9 cellular contexts compared by ENCODE assay signal in genomic region chr6:26273673-26274595, GRCh38.
DNase-seq lines count a peak whose midpoint lies in the region; ATAC-seq, FAIRE-seq and TF ChIP-seq lines count a peak whose summit lies in the region.
"Had no signal": no experiment of that assay in that cellular context is flagged by ENCODE, and none has a peak within 500 bp of the region (broad histone marks: within the 10 kb centered on the region; RNA-seq: fewer than 3 reads in every experiment).

No MANE protein-coding gene starts in this region.

- peaks cover 3% of the 10 kb centered on the region for H3K4me1 ChIP-seq in GM12878 (ENCODE audit: control insufficient read depth, insufficient read depth, low read length)

- no peak overlapping the region for H3K27ac Mint-ChIP-seq in memory B cell
- H3K27ac Mint-ChIP-seq in activated T-helper 17 cell treated with anti-CD3 and anti-CD28 coated beads, Interleukin-2, amount 50 U/mL, for 72 hours: no peak overlapping the region

- in situ Hi-C loops in GM12878 (cut with MboI): loop anchor here (5.0 kb wide), 1 partner anchor 858 kb away; a partner anchor contains a TSS

- H3K79me2 ChIP-seq in GM12878 (ENCODE audit: control insufficient read depth, insufficient read depth, low read length): peaks cover 3% of the 10 kb centered on the region

- H3K27me3 ChIP-seq in AG04450 (ENCODE audit: control insufficient read depth, insufficient read depth, low read length) (no peaks in the 10 kb centered on the region), GM12878 (replicated peaks in 1 of 2; ENCODE audit: control insufficient read depth in 2 of 2, insufficient read depth in 2 of 2, low read length in 1 of 2) (no peaks in the 10 kb centered on the region)

- intact Hi-C loops in GM12878 (cut with micrococcal nuclease; ENCODE audit: unreplicated experiment): loop anchor here (2.0 to 10.0 kb wide), 8 partner anchors 38 to 1619 kb away; a partner anchor contains a TSS

- H3K4me3 ChIP-seq in AG04450 (ENCODE audit: low read depth, low read length) (peak overlapping the region; percentile 66), HFF-Myc (replicated peaks; ENCODE audit: low read depth, low read length) (peak overlapping the region; percentile 68), GM12878 (peak overlapping the region; percentile 80)

- TF ChIP-seq POLR2A in GM12878 (IDR thresholded peaks at IDR 0.05; ENCODE audit: low read depth, low read length): no peak

- no peaks in the 10 kb centered on the region for H3K27me3 Mint-ChIP-seq in memory B cell
- no peaks in the 10 kb centered on the region for H3K27me3 Mint-ChIP-seq in activated T-helper 17 cell treated with anti-CD3 and anti-CD28 coated beads, Interleukin-2, amount 50 U/mL, for 72 hours

- no peaks in the 10 kb centered on the region for H4K20me1 ChIP-seq in GM12878 (ENCODE audit: control insufficient read depth, insufficient read depth)

- H2AFZ ChIP-seq in GM12878 (ENCODE audit: control insufficient read depth, low read depth, low read length): peak overlapping the region; percentile 63

- H3K4me2 ChIP-seq in GM12878 (ENCODE audit: control insufficient read depth, insufficient read depth): peak overlapping the region; percentile 95

- no peak for TF ChIP-seq RAD21 in GM12878 (IDR thresholded peaks at IDR 0.05; ENCODE audit: insufficient read depth, low read depth, low read length)

- peak overlapping the region; percentile 84 for H3K9ac ChIP-seq in GM12878 (ENCODE audit: control insufficient read depth, insufficient read depth, low read length)

- 1% methylated on average over 21 of the region's 21 CpGs for WGBS in GM12878 (ENCODE audit: insufficient coverage, insufficient replicate concordance, low lambda C conversion rate, missing lambda C conversion rate)

- H3K36me3 Mint-ChIP-seq in memory B cell: no peaks in the 10 kb centered on the region
- H3K36me3 Mint-ChIP-seq in activated T-helper 17 cell treated with anti-CD3 and anti-CD28 coated beads, Interleukin-2, amount 50 U/mL, for 72 hours (ENCODE audit: low read depth): no peaks in the 10 kb centered on the region

- DNase-seq in AG04450 (ENCODE audit: low read depth, low spot score) (no peak), HFF-Myc (ENCODE audit: extremely low read depth, low read depth) (no peak), GM12878 (ENCODE audit: low read depth, low spot score) (no peak), memory B cell (ENCODE audit: low spot score in 2 of 2) (peak in 1 of 2 donors; percentile 38), GM10266 (ENCODE audit: extremely low spot score) (no peak), DMS114 treated with DMSO at 0.1 percent for 48 hours (lab: John Stamatoyannopoulos, UW; ENCODE audit: unreplicated experiment) (no peak), HuH-7 (ENCODE audit: low spot score) (no peak)

- H3K9me3 Mint-ChIP-seq in memory B cell: no peaks in the 10 kb centered on the region
- no peaks in the 10 kb centered on the region for H3K9me3 Mint-ChIP-seq in activated T-helper 17 cell treated with anti-CD3 and anti-CD28 coated beads, Interleukin-2, amount 50 U/mL, for 72 hours

- TF ChIP-seq EP300 in GM12878 (IDR thresholded peaks at IDR 0.05; ENCODE audit: borderline replicate concordance in 1 of 2, control insufficient read depth in 1 of 2, low read depth in 2 of 2, low read length in 2 of 2): 0 out of 4 replicates have a peak, but pooled peaks of 1 of the 2 experiments have one; percentile 27

- no TSS peak for BruUV-seq in GM12878 (replicated peaks; lab: Mats Ljungman, UMichigan)

- H3K4me3 Mint-ChIP-seq in memory B cell: no peak overlapping the region
- H3K4me3 Mint-ChIP-seq in activated T-helper 17 cell treated with anti-CD3 and anti-CD28 coated beads, Interleukin-2, amount 50 U/mL, for 72 hours: no peak overlapping the region

- SMC1A ChIA-PET in GM12878 (lab: Charles Lee; ENCODE audit: uncharacterized antibody, unreplicated experiment): interaction anchor here (1.0 to 6.1 kb wide), 13 partner anchors 10 to 172 kb away, joined by 3 to 49 read pairs (median 6); a partner anchor contains a TSS

- no peak for TF ChIP-seq CTCF in AG04450 (IDR thresholded peaks at IDR 0.05; ENCODE audit: low read depth, low read length)
- no peak for TF ChIP-seq CTCF in HFF-Myc (IDR thresholded peaks at IDR 0.05; ENCODE audit: low read depth, low read length, missing control alignments)
- no peak for TF ChIP-seq CTCF in GM12878 (IDR thresholded peaks at IDR 0.05 in 2 of 3, conservative IDR thresholded peaks at IDR 0.05 in 1 of 3; ENCODE audit: control insufficient read depth in 2 of 3, extremely low read depth in 1 of 3, insufficient read depth in 1 of 3, low read depth in 3 of 3, low read length in 3 of 3)
- TF ChIP-seq CTCF in GM10266 (IDR thresholded peaks at IDR 0.05; ENCODE audit: control insufficient read depth, insufficient read depth, low read depth, missing control alignments): no peak

- ATAC-seq in GM12878: peak; percentile 3
- ATAC-seq in memory B cell (ENCODE audit: low read depth): peak; percentile 18
- no peak for ATAC-seq in activated T-helper 17 cell treated with anti-CD3 and anti-CD28 coated beads, Interleukin-2, amount 50 U/mL, for 72 hours (replicated peaks)

- no peak for FAIRE-seq in GM12878 (lab: Jason Lieb, UNC)
- FAIRE-seq: endometrium had no signal

- CTCF ChIA-PET in AG04450 (lab: Charles Lee) (interaction anchor here (0.6 to 1.6 kb wide), 7 partner anchors 10 to 322 kb away, joined by 3 to 10 read pairs (median 4); a partner anchor contains a TSS), GM12878 (lab: Yijun Ruan, JAX) (interaction anchor here (0.9 to 10.7 kb wide), 9 partner anchors 9 to 208 kb away, joined by 3 to 131 read pairs (median 6); a partner anchor contains a TSS)

- H3K36me3 ChIP-seq in GM12878 (ENCODE audit: control insufficient read depth in 2 of 2, insufficient read depth in 2 of 2, low read length in 1 of 2): no peaks in the 10 kb centered on the region

- H3K4me1 Mint-ChIP-seq in memory B cell: peaks cover 2% of the 10 kb centered on the region
- H3K4me1 Mint-ChIP-seq in activated T-helper 17 cell treated with anti-CD3 and anti-CD28 coated beads, Interleukin-2, amount 50 U/mL, for 72 hours: peaks cover 2% of the 10 kb centered on the region

- peak overlapping the region; percentile 97 for H3K27ac ChIP-seq in AG04450 (ENCODE audit: low read depth, low read length)
- H3K27ac ChIP-seq in GM12878 (ENCODE audit: control insufficient read depth, insufficient read depth): peak overlapping the region; percentile 93

- POLR2A ChIA-PET in AG04450 (lab: Yijun Ruan, JAX): interaction anchor here (0.6 to 6.4 kb wide), 15 partner anchors 10 to 1594 kb away, joined by 3 to 69 read pairs (median 9); partner anchors contain the start of gene HMGN4
- POLR2A ChIA-PET in GM12878 (lab: Charles Lee): interaction anchor here (0.8 to 7.0 kb wide), 20 partner anchors 10 to 873 kb away, joined by 3 to 86 read pairs (median 4); a partner anchor contains a TSS

- H3K9me3 ChIP-seq in AG04450 (ENCODE audit: control insufficient read depth, insufficient read depth, low read length) (no peaks in the 10 kb centered on the region), GM12878 (replicated peaks; ENCODE audit: control insufficient read depth, insufficient read depth, low read length) (no peaks in the 10 kb centered on the region)

- RAD21 ChIA-PET in GM12878 (lab: Charles Lee; ENCODE audit: unreplicated experiment): interaction anchor here (1.0 to 5.3 kb wide), 11 partner anchors 11 to 101 kb away, joined by 3 to 43 read pairs (median 6); a partner anchor contains a TSS

TF ChIP-seq in GM12878, 131 proteins besides CTCF, POLR2A, EP300 and RAD21 (continues in another document):
- TF ChIP-seq, protein P1, sequence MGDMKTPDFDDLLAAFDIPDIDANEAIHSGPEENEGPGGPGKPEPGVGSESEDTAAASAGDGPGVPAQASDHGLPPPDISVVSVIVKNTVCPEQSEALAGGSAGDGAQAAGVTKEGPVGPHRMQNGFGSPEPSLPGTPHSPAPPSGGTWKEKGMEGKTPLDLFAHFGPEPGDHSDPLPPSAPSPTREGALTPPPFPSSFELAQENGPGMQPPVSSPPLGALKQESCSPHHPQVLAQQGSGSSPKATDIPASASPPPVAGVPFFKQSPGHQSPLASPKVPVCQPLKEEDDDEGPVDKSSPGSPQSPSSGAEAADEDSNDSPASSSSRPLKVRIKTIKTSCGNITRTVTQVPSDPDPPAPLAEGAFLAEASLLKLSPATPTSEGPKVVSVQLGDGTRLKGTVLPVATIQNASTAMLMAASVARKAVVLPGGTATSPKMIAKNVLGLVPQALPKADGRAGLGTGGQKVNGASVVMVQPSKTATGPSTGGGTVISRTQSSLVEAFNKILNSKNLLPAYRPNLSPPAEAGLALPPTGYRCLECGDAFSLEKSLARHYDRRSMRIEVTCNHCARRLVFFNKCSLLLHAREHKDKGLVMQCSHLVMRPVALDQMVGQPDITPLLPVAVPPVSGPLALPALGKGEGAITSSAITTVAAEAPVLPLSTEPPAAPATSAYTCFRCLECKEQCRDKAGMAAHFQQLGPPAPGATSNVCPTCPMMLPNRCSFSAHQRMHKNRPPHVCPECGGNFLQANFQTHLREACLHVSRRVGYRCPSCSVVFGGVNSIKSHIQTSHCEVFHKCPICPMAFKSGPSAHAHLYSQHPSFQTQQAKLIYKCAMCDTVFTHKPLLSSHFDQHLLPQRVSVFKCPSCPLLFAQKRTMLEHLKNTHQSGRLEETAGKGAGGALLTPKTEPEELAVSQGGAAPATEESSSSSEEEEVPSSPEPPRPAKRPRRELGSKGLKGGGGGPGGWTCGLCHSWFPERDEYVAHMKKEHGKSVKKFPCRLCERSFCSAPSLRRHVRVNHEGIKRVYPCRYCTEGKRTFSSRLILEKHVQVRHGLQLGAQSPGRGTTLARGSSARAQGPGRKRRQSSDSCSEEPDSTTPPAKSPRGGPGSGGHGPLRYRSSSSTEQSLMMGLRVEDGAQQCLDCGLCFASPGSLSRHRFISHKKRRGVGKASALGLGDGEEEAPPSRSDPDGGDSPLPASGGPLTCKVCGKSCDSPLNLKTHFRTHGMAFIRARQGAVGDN (IDR thresholded peaks at IDR 0.05): peak; percentile 17; the same call in 1 of the 2 replicates
- TF ChIP-seq MLLT1 (IDR thresholded peaks at IDR 0.05) (peak; percentile 13; the same call in 1 of the 2 replicates), YY1 (IDR thresholded peaks at IDR 0.05; ENCODE audit: low read depth, low read length) (peak; percentile 70), ZBED1 (IDR thresholded peaks at IDR 0.05; ENCODE audit: borderline replicate concordance) (no peak), NFIC (IDR thresholded peaks at IDR 0.05; ENCODE audit: low read depth, low read length) (0 out of 2 replicates have a peak, but pooled peaks have one; percentile 44)
